In the genomic region with DNA sequence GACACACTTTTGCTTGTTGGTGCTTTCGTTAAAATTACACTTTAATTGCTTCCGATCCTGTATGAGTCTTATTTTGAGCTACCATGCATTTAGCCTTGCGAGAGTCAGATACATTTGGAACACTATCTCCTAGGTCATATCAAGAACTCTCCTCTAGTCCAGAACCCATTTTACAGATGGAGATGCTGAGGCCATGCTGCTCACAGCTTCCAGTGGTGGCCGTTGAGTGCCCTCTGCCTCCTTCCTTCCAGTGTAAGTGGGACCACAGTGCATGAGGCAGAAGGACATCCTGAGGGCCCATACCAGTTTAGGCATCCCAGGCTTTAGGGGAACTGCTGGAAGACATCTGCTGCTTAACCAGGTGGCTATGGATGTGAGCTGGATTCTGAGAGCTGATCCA, we compare ENCODE assay signal across 15 cellular contexts. TPM values are rescaled to one million over a fixed set of nuclear protein-coding genes. Genes with fewer than 3 reads are reported as not detected.
A peak's percentile ranks its signal among the peaks of the same experiment; 100 is the strongest.
DNase-seq lines count a peak whose midpoint lies in the region; ATAC-seq and TF ChIP-seq lines count a peak whose summit lies in the region.
"Had no signal": no experiment of that assay in that cellular context is flagged by ENCODE, and none has a peak within 500 bp of the region (broad histone marks: within the 10 kb centered on the region; RNA-seq: fewer than 3 reads in every experiment).

No MANE protein-coding gene starts in this region.

- peaks cover 20% of the 10 kb centered on the region for H3F3A ChIP-seq in neural progenitor cell (ENCODE audit: low read depth)

- H3K27ac Mint-ChIP-seq in T-helper 17 cell (peak overlapping the region; percentile 89), neural progenitor cell (no peak overlapping the region)

- H3K27me3 Mint-ChIP-seq in T-helper 17 cell (no peaks in the 10 kb centered on the region), neural progenitor cell (ENCODE audit: insufficient read depth, low read depth) (peaks cover 19% of the 10 kb centered on the region)
- H3K27me3 Mint-ChIP-seq: CD8-positive, alpha-beta memory T cell had no signal

- H3K36me3 Mint-ChIP-seq in T-helper 17 cell (ENCODE audit: low read depth) (peaks cover 2% of the 10 kb centered on the region), neural progenitor cell (peaks cover 7% of the 10 kb centered on the region)

- TF ChIP-seq CTCF in neural progenitor cell (IDR thresholded peaks at IDR 0.05) (no peak), tibial nerve (IDR thresholded peaks at IDR 0.05) (no peak)

- WGBS in tibial nerve, 2 donors, result 96% methylated on average over 4 of the region's 4 CpGs

- no peak for TF ChIP-seq EP300 in tibial nerve (IDR thresholded peaks at IDR 0.05)

- ATAC-seq in T-helper 17 cell (no peak), HG03196 (IDR thresholded peaks at IDR 0.05; ENCODE audit: unreplicated experiment) (no peak)

- no peaks in the 10 kb centered on the region for H3K9me3 Mint-ChIP-seq in neural progenitor cell
- H3K9me3 Mint-ChIP-seq: CD8-positive, alpha-beta memory T cell had no signal

- no peak for TF ChIP-seq POLR2A in tibial nerve (IDR thresholded peaks at IDR 0.05)

- no peak overlapping the region for H3K9ac ChIP-seq in neural progenitor cell

- H3K4me3 Mint-ChIP-seq in T-helper 17 cell (no peak overlapping the region), neural progenitor cell (no peak overlapping the region)
- H3K4me3 Mint-ChIP-seq: CD8-positive, alpha-beta memory T cell had no signal

- H3K79me2 ChIP-seq in neural progenitor cell (ENCODE audit: low read depth), result no peaks in the 10 kb centered on the region

- H3K4me3 ChIP-seq in neural progenitor cell (no peak overlapping the region), tibial nerve (no peak overlapping the region)
- H3K4me3 ChIP-seq: SJSA1 had no signal

- no peak overlapping the region for H2AFZ ChIP-seq in neural progenitor cell (replicated peaks)

- H3K27me3 ChIP-seq in neural progenitor cell (peaks cover 34% of the 10 kb centered on the region), tibial nerve (no peaks in the 10 kb centered on the region)
- H3K27me3 ChIP-seq: BE2C, SJSA1 had no signal

- no peaks in the 10 kb centered on the region for H4K20me1 ChIP-seq in neural progenitor cell (ENCODE audit: low read depth)

- peak overlapping the region; percentile 28 for H3K4me2 ChIP-seq in neural progenitor cell

- DNase-seq in T-helper 17 cell, result no peak
- no peak for DNase-seq in neural progenitor cell (ENCODE audit: low spot score)
- no peak for DNase-seq in tibial nerve (ENCODE audit: low spot score in 2 of 2)
- DNase-seq: BE2C; CD8-positive, alpha-beta memory T cell; GF-D8; GOT3; NCI-H1092 treated with DMSO at 0.1 percent for 48 hours; NCI-H526 treated with DMSO at 0.1 percent for 48 hours had no signal

- H3K4me1 ChIP-seq in neural progenitor cell (peaks cover 27% of the 10 kb centered on the region), tibial nerve (peaks cover 0 to 20% (median 2%) of the 10 kb centered on the region in 4 donors)
- H3K4me1 ChIP-seq: BE2C, SJSA1 had no signal

- H3K9me3 ChIP-seq in T-helper 17 cell (ENCODE audit: control insufficient read depth, low read length, poor library complexity, severe bottlenecking) (no peaks in the 10 kb centered on the region), neural progenitor cell (ENCODE audit: low read depth) (no peaks in the 10 kb centered on the region), tibial nerve (no peaks in the 10 kb centered on the region)
- H3K9me3 ChIP-seq: BE2C, SJSA1 had no signal

- H3K27ac ChIP-seq in angular gyrus (ENCODE audit: low read depth, low read length) (peak overlapping the region; percentile 48), neural progenitor cell (no peak overlapping the region), tibial nerve (no peak overlapping the region)
- H3K27ac ChIP-seq: RWPE1, SJSA1 had no signal

- H3K4me1 Mint-ChIP-seq in T-helper 17 cell, result peaks cover 16% of the 10 kb centered on the region
- peaks cover 22% of the 10 kb centered on the region for H3K4me1 Mint-ChIP-seq in neural progenitor cell

- H3K36me3 ChIP-seq in neural progenitor cell, result no peaks in the 10 kb centered on the region
- peaks cover 0 to 24% (median 0%) of the 10 kb centered on the region in 3 donors for H3K36me3 ChIP-seq in tibial nerve

RNA-seq across cellular contexts. Expression of a gene that starts 6.9 kb away (rescaled TPM):
- total RNA-seq in T-helper 17 cell, result 10 to 100 TPM in 1 of 2 donors, 1 to 10 TPM in 1; 8.7 to 13.7 TPM
- 0.22 TPM in 1 of 2 replicates, not detected in the other for total RNA-seq in neural progenitor cell (ENCODE audit: low replicate concordance)
- not detected for total RNA-seq in tibial nerve
- total RNA-seq: OCI-LY7, SJSA1 had no signal

RNA-seq across cellular contexts. Expression of a gene that starts 16.8 kb away (rescaled TPM):
- total RNA-seq in T-helper 17 cell (10 to 100 TPM; 12.6 to 17.9 TPM), neural progenitor cell (ENCODE audit: low replicate concordance) (13.9 and 27.6 TPM in 2 replicates), tibial nerve (10 to 100 TPM in 3 of 4 donors, 1 to 10 TPM in 1; 8.4 to 11.6 (median 10.7) TPM)

RNA-seq across cellular contexts. Expression of a gene that starts 22.9 kb away (rescaled TPM):
- 1 to 10 TPM; 8.0 to 8.8 TPM for total RNA-seq in T-helper 17 cell
- 39.9 and 50.1 TPM in 2 replicates for total RNA-seq in neural progenitor cell (ENCODE audit: low replicate concordance)
- total RNA-seq in tibial nerve, result 10 to 100 TPM; 38.5 to 48.3 (median 44.2) TPM

RNA-seq across cellular contexts. Expression of a gene that starts 59.0 kb away (rescaled TPM):
- total RNA-seq in T-helper 17 cell (not detected), neural progenitor cell (ENCODE audit: low replicate concordance) (0.03 TPM in 1 of 2 replicates, not detected in the other), tibial nerve (1 to 10 TPM in 2 of 4 donors, under 1 TPM in 2; 0.44 to 2.9 (median 0.99) TPM)
- total RNA-seq: MCF 10A, OCI-LY7, SJSA1 had no signal
